12 cellular contexts compared by ENCODE assay signal in genomic region chr9:94996638-94997037, GRCh38.
A peak's percentile ranks its signal among the peaks of the same experiment; 100 is the strongest.
DNase-seq lines count a peak whose midpoint lies in the region; ATAC-seq and TF ChIP-seq lines count a peak whose summit lies in the region.
"Had no signal": no experiment of that assay in that cellular context is flagged by ENCODE, and none has a peak within 500 bp of the region (broad histone marks: within the 10 kb centered on the region; RNA-seq: fewer than 3 reads in every experiment).

No MANE protein-coding gene starts in this region.

- peaks cover 25% of the 10 kb centered on the region for H3K4me1 Mint-ChIP-seq in GM23338
- H3K4me1 Mint-ChIP-seq: activated naive CD4-positive, alpha-beta T cell treated with anti-CD3 and anti-CD28 coated beads, Interleukin-2, amount 10 ng/mL, durations not matched to agents 7 days and 5 days had no signal

- no peaks in the 10 kb centered on the region for H3K9me3 Mint-ChIP-seq in GM23338
- H3K9me3 Mint-ChIP-seq: activated naive CD4-positive, alpha-beta T cell treated with anti-CD3 and anti-CD28 coated beads, Interleukin-2, amount 10 ng/mL, durations not matched to agents 7 days and 5 days had no signal

- no peak overlapping the region for H4K8ac ChIP-seq in mesenchymal stem cell (ENCODE audit: low read length)

- H2BK15ac ChIP-seq in mesenchymal stem cell (ENCODE audit: low read depth, poor library complexity, severe bottlenecking), result no peak overlapping the region

- H3K36me3 ChIP-seq in GM23338 (ENCODE audit: insufficient read depth) (no peaks in the 10 kb centered on the region), mesenchymal stem cell (ENCODE audit: control insufficient read depth in 1 of 2, insufficient read depth in 2 of 2, low read depth in 1 of 2, low read length in 2 of 2) (peaks cover 0 to 2% of the 10 kb centered on the region in 2 experiments)

- TF ChIP-seq CTCF in GM23338 (conservative IDR thresholded peaks at IDR 0.05; ENCODE audit: low read depth in 2 of 2) (no peak), dorsolateral prefrontal cortex (IDR thresholded peaks at IDR 0.05 in 54 of 56, conservative IDR thresholded peaks at IDR 0.05 in 2 of 56; ENCODE audit: low read depth in 1 of 56, partially characterized antibody in 56 of 56) (no peak), foreskin keratinocyte (conservative IDR thresholded peaks at IDR 0.05) (no peak)

- 0 out of 2 replicates have a peak overlapping the region, but pooled peaks have one; percentile 24 for H3K27ac Mint-ChIP-seq in GM23338
- H3K27ac Mint-ChIP-seq: activated naive CD4-positive, alpha-beta T cell treated with anti-CD3 and anti-CD28 coated beads, Interleukin-2, amount 10 ng/mL, durations not matched to agents 7 days and 5 days had no signal

- no peak overlapping the region for H2AFZ ChIP-seq in GM23338
- no peak overlapping the region for H2AFZ ChIP-seq in mesenchymal stem cell (ENCODE audit: low read depth, low read length)

- H3K9ac ChIP-seq in mesenchymal stem cell (ENCODE audit: low read length), result no peak overlapping the region

- H3F3A ChIP-seq in GM23338 (replicated peaks; ENCODE audit: low read depth), result no peaks in the 10 kb centered on the region

- peaks cover 2% of the 10 kb centered on the region for H3K79me1 ChIP-seq in mesenchymal stem cell (replicated peaks; ENCODE audit: low read length, poor library complexity, severe bottlenecking)

- intact Hi-C loops in dorsolateral prefrontal cortex (cut with DNase I), result no loop called here

- WGBS in mesenchymal stem cell, result no CpG with 5 or more reads among the region's 1 CpG

- no peaks in the 10 kb centered on the region for H3K9me3 ChIP-seq in mesenchymal stem cell (ENCODE audit: control insufficient read depth, low read length)

- H3K4ac ChIP-seq in mesenchymal stem cell (ENCODE audit: low read depth in 1 of 2, low read length in 2 of 2), result no peak overlapping the region

- peak overlapping the region; percentile 97 for H2AK5ac ChIP-seq in mesenchymal stem cell (ENCODE audit: low read length, severe bottlenecking)

- DNase-seq in GM23338 (ENCODE audit: low spot score), result no peak
- no peak for DNase-seq in dorsolateral prefrontal cortex
- no peak for DNase-seq in mesenchymal stem cell
- DNase-seq in substantia nigra (lab: John Stamatoyannopoulos, UW), result no peak
- no peak for DNase-seq in germinal center (ENCODE audit: low spot score)
- DNase-seq in foreskin keratinocyte, result no peak
- no peak for DNase-seq in HuH-7.5 (ENCODE audit: low spot score)
- DNase-seq in NCI-H2081 (lab: John Stamatoyannopoulos, UW), result no peak
- DNase-seq: activated naive CD4-positive, alpha-beta T cell treated with anti-CD3 and anti-CD28 coated beads, Interleukin-2, amount 10 ng/mL, durations not matched to agents 7 days and 5 days; MM.1S; NCI-H2171; stimulated activated naive CD8-positive, alpha-beta T cell treated with anti-CD3 and anti-CD28 coated beads, Interleukin-15, Interleukin-2, amounts not matched to agents 100 U/mL and 50 U/mL, for 24 hours had no signal

- no peak overlapping the region for H4K91ac ChIP-seq in mesenchymal stem cell (ENCODE audit: low read length)

- no peak overlapping the region for H3K4me3 Mint-ChIP-seq in GM23338
- H3K4me3 Mint-ChIP-seq: activated naive CD4-positive, alpha-beta T cell treated with anti-CD3 and anti-CD28 coated beads, Interleukin-2, amount 10 ng/mL, durations not matched to agents 7 days and 5 days had no signal

- peaks cover 6% of the 10 kb centered on the region for H3K4me1 ChIP-seq in GM23338 (ENCODE audit: insufficient read depth)
- H3K4me1 ChIP-seq in mesenchymal stem cell (ENCODE audit: control insufficient read depth, insufficient read depth, low read depth, low read length), result peaks cover 4% of the 10 kb centered on the region
- H3K4me1 ChIP-seq in foreskin keratinocyte, result no peaks in the 10 kb centered on the region

- H3K4me3 ChIP-seq in GM23338 (no peak overlapping the region), dorsolateral prefrontal cortex (no peak overlapping the region), mesenchymal stem cell (ENCODE audit: insufficient read depth in 1 of 2, low read depth in 1 of 2, low read length in 2 of 2) (no peak overlapping the region)

- no peaks in the 10 kb centered on the region for H3K36me3 Mint-ChIP-seq in GM23338 (ENCODE audit: low read depth)
- H3K36me3 Mint-ChIP-seq: activated naive CD4-positive, alpha-beta T cell treated with anti-CD3 and anti-CD28 coated beads, Interleukin-2, amount 10 ng/mL, durations not matched to agents 7 days and 5 days had no signal

- H3K79me2 ChIP-seq in GM23338 (replicated peaks; ENCODE audit: insufficient read depth), result no peaks in the 10 kb centered on the region

- H3K27ac ChIP-seq in GM23338 (ENCODE audit: low read depth), result no peak overlapping the region
- H3K27ac ChIP-seq in dorsolateral prefrontal cortex, result peak overlapping the region in 54 of 59 donors; percentile 12 to 91 (median 74)
- H3K27ac ChIP-seq in mesenchymal stem cell (ENCODE audit: low read length, poor library complexity, severe bottlenecking), result peak overlapping the region; percentile 86
- peak overlapping the region; percentile 79 for H3K27ac ChIP-seq in substantia nigra (ENCODE audit: low read depth, low read length, poor library complexity, severe bottlenecking)
- H3K27ac ChIP-seq in foreskin keratinocyte, result no peak overlapping the region

- H3K4me2 ChIP-seq in GM23338 (no peak overlapping the region), mesenchymal stem cell (ENCODE audit: low read length, poor library complexity, severe bottlenecking) (no peak overlapping the region)

- no peaks in the 10 kb centered on the region for H3K27me3 Mint-ChIP-seq in GM23338 (ENCODE audit: insufficient read depth, low read depth, poor library complexity)

- no peak overlapping the region for H2BK120ac ChIP-seq in mesenchymal stem cell (ENCODE audit: low read depth, low read length)

- H3K18ac ChIP-seq in mesenchymal stem cell (ENCODE audit: low read depth in 1 of 2, low read length in 2 of 2), result no peak overlapping the region

- H2BK5ac ChIP-seq in mesenchymal stem cell (ENCODE audit: low read depth, low read length, poor library complexity, severe bottlenecking), result peak overlapping the region; percentile 97

- H3K14ac ChIP-seq in mesenchymal stem cell (ENCODE audit: low read length in 2 of 2), result no peak overlapping the region

- H2BK12ac ChIP-seq in mesenchymal stem cell (ENCODE audit: low read length in 2 of 2), result no peak overlapping the region

- peak overlapping the region in 1 of 2 experiments; percentile 38 for H3K23ac ChIP-seq in mesenchymal stem cell (ENCODE audit: low read length in 2 of 2)

- H3K27me3 ChIP-seq in GM23338 (ENCODE audit: insufficient read depth) (0 out of 2 replicates have a peak, but pooled peaks cover 3% of the 10 kb centered on the region), dorsolateral prefrontal cortex (no peaks in the 10 kb centered on the region), mesenchymal stem cell (ENCODE audit: control insufficient read depth in 1 of 2, insufficient read depth in 1 of 2, low read length in 2 of 2) (no peaks in the 10 kb centered on the region), foreskin keratinocyte (no peaks in the 10 kb centered on the region)

- no peaks in the 10 kb centered on the region for H3K9me2 ChIP-seq in GM23338 (ENCODE audit: insufficient read depth)

- H4K20me1 ChIP-seq in GM23338 (replicated peaks; ENCODE audit: insufficient read depth), result no peaks in the 10 kb centered on the region; the same call in 1 of the 2 replicates

- ATAC-seq in GM23338 (no peak), foreskin keratinocyte (no peak)
- ATAC-seq: stimulated activated naive CD8-positive, alpha-beta T cell treated with anti-CD3 and anti-CD28 coated beads, Interleukin-15, Interleukin-2, amounts not matched to agents 100 U/mL and 50 U/mL, for 24 hours had no signal

TF ChIP-seq in GM23338, 12 proteins besides CTCF, POLR2A, EP300 and RAD21:
- TF ChIP-seq REST (IDR thresholded peaks at IDR 0.05; ENCODE audit: unreplicated experiment) (no peak), ZNF331 (CRISPR knock-in tag; IDR thresholded peaks at IDR 0.05; ENCODE audit: low read depth) (no peak), CREB1 (CRISPR knock-in tag; IDR thresholded peaks at IDR 0.05; ENCODE audit: low read depth) (no peak)
TF ChIP-seq in GM23338: peak in this region for 0.

Comparison
In these comparisons a context has a peak if more than half of its experiments do, and no peak if none do; other contexts are left out.
1. H3K27ac ChIP-seq: peak in dorsolateral prefrontal cortex (54 of 59), mesenchymal stem cell (single experiment) and substantia nigra (single experiment); none in GM23338 (single experiment) and foreskin keratinocyte (single experiment).